ENCODE assay signal across 8 cellular contexts in the genomic region with DNA sequence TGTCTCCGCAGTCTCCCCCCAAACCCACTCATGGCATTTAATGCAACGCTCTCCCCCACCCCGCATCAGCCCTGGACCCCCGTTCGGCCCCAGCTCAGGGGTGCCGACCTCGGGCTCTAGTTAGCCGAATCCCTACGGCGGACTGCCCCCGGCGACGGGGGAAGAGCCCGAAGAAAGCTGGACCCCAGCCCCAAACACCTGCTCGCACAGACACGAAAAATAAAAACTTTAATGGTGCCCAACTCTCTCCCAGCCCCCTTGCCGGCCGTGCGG. TPM values are rescaled to one million over a fixed set of nuclear protein-coding genes. Genes with fewer than 3 reads are reported as not detected.
DNase-seq lines count a peak whose midpoint lies in the region; TF ChIP-seq lines count a peak whose summit lies in the region.

No MANE protein-coding gene starts in this region.

- TF ChIP-seq CTCF in parathyroid adenoma (IDR thresholded peaks at IDR 0.05) = no peak

- peaks cover 33 to 43% (median 40%) of the 10 kb centered on the region in 3 donors for H3K4me1 Mint-ChIP-seq in CD8-positive, alpha-beta memory T cell

- POLR2A ChIA-PET in CD8-positive, alpha-beta memory T cell (lab: Charles Lee) = no interaction called here

- peak overlapping the region; percentile 97 for H3K4me3 ChIP-seq in CD8-positive, alpha-beta memory T cell (ENCODE audit: low read length)
- H3K4me3 ChIP-seq in parathyroid adenoma (ENCODE audit: low read depth, low read length) = peak overlapping the region; percentile 97

- peak overlapping the region; percentile 93 to 99 (median 96) for H3K4me3 Mint-ChIP-seq in CD8-positive, alpha-beta memory T cell

- peaks cover 5 to 7% of the 10 kb centered on the region in 2 donors for H3K27me3 Mint-ChIP-seq in CD8-positive, alpha-beta memory T cell

- H3K27ac Mint-ChIP-seq in CD8-positive, alpha-beta memory T cell = peak overlapping the region; percentile 91 to 97 (median 96)

- peak in 4 of 5 donors; percentile 6 to 53 (median 30) for DNase-seq in CD8-positive, alpha-beta memory T cell
- DNase-seq in T follicular helper cell (ENCODE audit: low read depth) (peak; percentile 1), epithelial cell of prostate (ENCODE audit: low read depth, low spot score) (no peak), AG08396 (ENCODE audit: low spot score) (no peak), midbrain (lab: John Stamatoyannopoulos, UW) (no peak), H4 (ENCODE audit: low spot score) (no peak), NCI-H82 treated with DMSO at 0.1 percent for 48 hours (lab: John Stamatoyannopoulos, UW; ENCODE audit: unreplicated experiment) (no peak)

- H3K79me2 ChIP-seq in parathyroid adenoma = no peaks in the 10 kb centered on the region

- CTCF ChIA-PET in CD8-positive, alpha-beta memory T cell (lab: Charles Lee) = interaction anchor here (0.6 to 1.3 kb wide), 5 partner anchors 9 to 56 kb away, joined by 3 to 6 read pairs (median 3); no protein-coding TSS in a partner anchor

- no peak overlapping the region for H3K9ac ChIP-seq in parathyroid adenoma

- H3K27me3 ChIP-seq in CD8-positive, alpha-beta memory T cell (ENCODE audit: insufficient read depth, low read length, poor library complexity, severe bottlenecking) = no peaks in the 10 kb centered on the region
- H3K27me3 ChIP-seq in parathyroid adenoma (ENCODE audit: control insufficient read depth, insufficient read depth, low read length) = no peaks in the 10 kb centered on the region

- H3K9me3 Mint-ChIP-seq in CD8-positive, alpha-beta memory T cell = no peaks in the 10 kb centered on the region

- peak overlapping the region; percentile 95 for H3K4me2 ChIP-seq in parathyroid adenoma (ENCODE audit: low read length)

- H3K9me3 ChIP-seq in CD8-positive, alpha-beta memory T cell (ENCODE audit: low read length) = no peaks in the 10 kb centered on the region
- H3K9me3 ChIP-seq in parathyroid adenoma (ENCODE audit: control insufficient read depth, low read length) = no peaks in the 10 kb centered on the region

- peaks cover 0 to 24% (median 0%) of the 10 kb centered on the region in 3 donors for H3K36me3 Mint-ChIP-seq in CD8-positive, alpha-beta memory T cell

- peaks cover 16% of the 10 kb centered on the region for H3K4me1 ChIP-seq in CD8-positive, alpha-beta memory T cell (ENCODE audit: insufficient read depth, low read length)
- H3K4me1 ChIP-seq in parathyroid adenoma = no peaks in the 10 kb centered on the region

- peaks cover 1% of the 10 kb centered on the region for H3K36me3 ChIP-seq in CD8-positive, alpha-beta memory T cell (ENCODE audit: insufficient read depth, low read length)
- H3K36me3 ChIP-seq in parathyroid adenoma (ENCODE audit: control insufficient read depth, insufficient read depth, low read length) = no peaks in the 10 kb centered on the region

- H2AFZ ChIP-seq in parathyroid adenoma = peak overlapping the region; percentile 50

- H3K27ac ChIP-seq in CD8-positive, alpha-beta memory T cell (ENCODE audit: low read depth, low read length) = peak overlapping the region; percentile 93
- peak overlapping the region; percentile 100 for H3K27ac ChIP-seq in epithelial cell of prostate
- H3K27ac ChIP-seq in parathyroid adenoma = peak overlapping the region; percentile 32

RNA-seq across cellular contexts. Expression of a gene that starts 0.6 kb away (rescaled TPM):
- 100 to 1,000 TPM; 156 TPM for total RNA-seq in CD8-positive, alpha-beta memory T cell
- polyA plus RNA-seq in CD8-positive, alpha-beta memory T cell = 27.5 TPM
- 55.6 and 60.0 TPM in 2 replicates for total RNA-seq in H4 (2014; rRNA removed; shearing (Covaris generic))

Comparison
In these comparisons a context has a peak if more than half of its experiments do, and no peak if none do; other contexts are left out.
1. DNase-seq: peak in CD8-positive, alpha-beta memory T cell (4 of 5) and T follicular helper cell (single experiment); none in epithelial cell of prostate (single experiment), AG08396 (single experiment), midbrain (single experiment), H4 (single experiment) and NCI-H82 treated with DMSO at 0.1 percent for 48 hours (single experiment).
2. H3K27ac ChIP-seq: peak in every context shown above with its lines; median percentile 100 in epithelial cell of prostate; 93 in CD8-positive, alpha-beta memory T cell; 32 in parathyroid adenoma.